Comparison of ENCODE assay signal across 14 cellular contexts in the genomic region with DNA sequence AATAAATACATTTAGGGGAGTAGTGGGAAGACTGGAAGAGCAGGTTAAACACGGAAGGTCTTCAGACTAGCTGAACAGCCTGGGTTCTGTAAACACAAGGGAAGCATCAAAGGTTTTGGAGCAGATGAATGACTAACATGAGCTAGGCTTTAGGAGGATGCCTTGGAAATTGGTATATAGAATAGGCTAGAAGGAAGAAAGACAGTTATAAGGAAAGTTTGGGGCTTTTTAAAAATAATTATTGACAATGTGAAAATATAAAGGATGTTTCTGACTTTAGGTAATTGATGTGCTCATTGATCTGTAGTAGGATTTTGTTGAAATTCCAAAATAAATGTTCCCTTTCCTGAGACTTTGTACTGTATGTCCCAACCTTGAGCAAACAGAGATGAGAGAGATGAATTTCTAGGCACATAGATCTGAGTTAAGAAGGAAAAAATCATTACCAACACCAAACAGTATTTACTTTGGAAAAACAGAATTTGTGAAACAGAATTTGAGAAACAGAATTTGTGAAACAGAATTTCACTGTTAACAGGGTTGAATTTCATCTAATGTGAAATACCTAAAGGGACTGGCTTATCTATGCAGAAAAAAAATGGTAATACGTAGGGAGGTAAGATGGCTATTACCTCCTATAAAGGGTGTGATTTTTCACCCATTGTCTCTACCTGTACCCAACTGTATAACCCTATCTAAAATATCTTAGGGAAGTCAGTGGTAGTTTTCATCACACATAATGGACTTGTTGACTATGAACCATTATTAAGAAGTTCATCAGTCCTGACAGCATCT.
"Had no signal": no experiment of that assay in that cellular context is flagged by ENCODE, and none has a peak within 500 bp of the region (broad histone marks: within the 10 kb centered on the region; RNA-seq: fewer than 3 reads in every experiment).

No MANE protein-coding gene starts in this region.

- H3K27ac ChIP-seq: esophagus squamous epithelium, left lung, stomach, vagina had no signal

- H3K4me3 ChIP-seq: esophagus squamous epithelium, left lung, stomach, vagina had no signal

- H3K27ac Mint-ChIP-seq: activated naive CD8-positive, alpha-beta T cell had no signal

- DNase-seq: activated CD4-positive, CD25-positive, alpha-beta regulatory T cell; activated effector memory CD4-positive, alpha-beta T cell treated with Interleukin-2 at 50 U/mL for 16 hours; activated T-cell treated with anti-CD3 and anti-CD28 coated beads, Interleukin-2, amount 50 U/mL, for 1 hour; amygdala; esophagus squamous epithelium; foreskin fibroblast; left lung; stimulated activated CD4-positive, alpha-beta T cell treated with anti-CD3 and anti-CD28 coated beads, Interleukin-4, amount 100 ng/mL, for 1 hour; stimulated activated CD8-positive, alpha-beta memory T cell treated with anti-CD3 and anti-CD28 coated beads, Interleukin-4, amount 100 ng/mL, for 48 hours; stomach; T-helper 1 cell had no signal

- H3K9me3 ChIP-seq: esophagus squamous epithelium, left lung, stomach, vagina had no signal

- H3K4me3 Mint-ChIP-seq: activated naive CD8-positive, alpha-beta T cell; neural crest cell had no signal

- ATAC-seq: left lung had no signal

- H3K27me3 Mint-ChIP-seq: activated naive CD8-positive, alpha-beta T cell had no signal

- H3K4me1 ChIP-seq: esophagus squamous epithelium, left lung, vagina had no signal

- H3K9me3 Mint-ChIP-seq: neural crest cell had no signal
